11 cellular contexts compared by ENCODE assay signal in the genomic region with DNA sequence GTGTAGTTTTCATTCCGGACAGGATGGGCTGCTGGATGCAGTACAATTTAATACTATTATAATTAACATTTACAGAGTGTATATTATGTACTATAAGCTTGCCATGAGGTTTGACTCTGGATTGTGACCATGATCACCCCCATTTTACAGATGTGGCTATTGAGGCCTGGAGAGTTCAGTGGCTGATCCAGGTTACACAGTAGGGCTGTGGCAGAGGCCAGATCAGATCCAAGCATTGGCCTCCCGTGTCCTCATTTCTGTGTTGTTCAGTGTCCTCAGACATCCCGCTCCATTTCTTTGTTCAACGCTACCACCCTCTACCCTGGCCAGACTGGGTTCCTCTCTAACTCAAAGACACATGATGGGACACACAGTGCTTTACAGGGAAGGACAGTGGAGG.
DNase-seq lines count a peak whose midpoint lies in the region; ATAC-seq and TF ChIP-seq lines count a peak whose summit lies in the region.
"Had no signal": no experiment of that assay in that cellular context is flagged by ENCODE, and none has a peak within 500 bp of the region (broad histone marks: within the 10 kb centered on the region; RNA-seq: fewer than 3 reads in every experiment).

No MANE protein-coding gene starts in this region.

- peaks cover 66% of the 10 kb centered on the region for H3K4me1 Mint-ChIP-seq in CD14-positive monocyte
- peaks cover 40% of the 10 kb centered on the region for H3K4me1 Mint-ChIP-seq in activated B cell treated with CpG ODN at 0.5 μM for 24 hours
- peaks cover 23% of the 10 kb centered on the region for H3K4me1 Mint-ChIP-seq in memory B cell
- peaks cover 82% of the 10 kb centered on the region for H3K4me1 Mint-ChIP-seq in stimulated activated memory B cell treated with anti-CD40 and anti-IgM and Interleukin-4, amounts not matched to agents 10 μg/mL and 1 μg/mL and 100 μg/mL, for 72 hours

- no peak overlapping the region for H3K27ac ChIP-seq in ovary
- H3K27ac ChIP-seq: A549, GM23248 had no signal

- H3K9me3 Mint-ChIP-seq in CD14-positive monocyte (peaks cover 0 to 3% (median under 1%) of the 10 kb centered on the region in 7 donors), activated B cell treated with CpG ODN at 0.5 μM for 24 hours (peaks cover 9% of the 10 kb centered on the region), memory B cell (peaks cover 5% of the 10 kb centered on the region)
- peaks cover 6% of the 10 kb centered on the region for H3K9me3 Mint-ChIP-seq in stimulated activated memory B cell treated with anti-CD40 and anti-IgM and Interleukin-4, amounts not matched to agents 10 μg/mL and 1 μg/mL and 100 μg/mL, for 72 hours

- WGBS in ovary, 3 donors, result 85 to 99% (median 95%) methylated on average over 4 of the region's 4 CpGs

- no peak overlapping the region for H3K4me3 Mint-ChIP-seq in CD14-positive monocyte
- H3K4me3 Mint-ChIP-seq in activated B cell treated with CpG ODN at 0.5 μM for 24 hours, result no peak overlapping the region
- H3K4me3 Mint-ChIP-seq in memory B cell, result no peak overlapping the region
- H3K4me3 Mint-ChIP-seq in stimulated activated memory B cell treated with anti-CD40 and anti-IgM and Interleukin-4, amounts not matched to agents 10 μg/mL and 1 μg/mL and 100 μg/mL, for 72 hours, result no peak overlapping the region

- intact Hi-C loops in CD14-positive monocyte (cut with micrococcal nuclease), result no loop called here
- intact Hi-C loops in activated B cell treated with CpG ODN at 0.5 μM for 24 hours (cut with micrococcal nuclease), result no loop called here
- intact Hi-C loops in ovary (cut with DNase I), result no loop called here

- TF ChIP-seq CTCF in CD14-positive monocyte (IDR thresholded peaks at IDR 0.05), result no peak
- TF ChIP-seq CTCF in activated B cell treated with CpG ODN at 0.5 μM for 24 hours (IDR thresholded peaks at IDR 0.05), result no peak
- no peak for TF ChIP-seq CTCF in GM20000 (IDR thresholded peaks at IDR 0.05; ENCODE audit: extremely low read depth, missing control alignments)
- no peak for TF ChIP-seq CTCF in ovary (IDR thresholded peaks at IDR 0.05)

- H3K4me3 ChIP-seq in ovary, result no peak overlapping the region
- H3K4me3 ChIP-seq: A549, GM23248 had no signal

- H3K4me1 ChIP-seq in ovary (ENCODE audit: insufficient read depth), result no peaks in the 10 kb centered on the region
- H3K4me1 ChIP-seq: A549 had no signal

- CTCF ChIA-PET in activated B cell treated with CpG ODN at 0.5 μM for 24 hours (lab: Charles Lee), result interaction anchor here (1.8 kb wide), 1 partner anchor 254 kb away, joined by 8 read pairs; no protein-coding TSS in a partner anchor

- POLR2A ChIA-PET in activated B cell treated with CpG ODN at 0.5 μM for 24 hours (lab: Charles Lee), result interaction anchor here (0.6 to 1.3 kb wide), 2 partner anchors 24 to 53 kb away, joined by 4 to 5 read pairs; no protein-coding TSS in a partner anchor

- H3K36me3 Mint-ChIP-seq in CD14-positive monocyte, result peaks cover 27 to 42% of the 10 kb centered on the region in 2 donors
- H3K36me3 Mint-ChIP-seq in activated B cell treated with CpG ODN at 0.5 μM for 24 hours (ENCODE audit: low read depth), result peaks cover 38% of the 10 kb centered on the region
- H3K36me3 Mint-ChIP-seq in memory B cell, result peaks cover 21% of the 10 kb centered on the region
- H3K36me3 Mint-ChIP-seq in stimulated activated memory B cell treated with anti-CD40 and anti-IgM and Interleukin-4, amounts not matched to agents 10 μg/mL and 1 μg/mL and 100 μg/mL, for 72 hours, result peaks cover 39% of the 10 kb centered on the region

- no peak for ATAC-seq in activated B cell treated with CpG ODN at 0.5 μM for 24 hours (ENCODE audit: low read depth)
- no peak for ATAC-seq in memory B cell (ENCODE audit: low read depth)
- no peak for ATAC-seq in stimulated activated memory B cell treated with anti-CD40 and anti-IgM and Interleukin-4, amounts not matched to agents 10 μg/mL and 1 μg/mL and 100 μg/mL, for 72 hours
- ATAC-seq: A549, HCT116 had no signal

- H3K27ac Mint-ChIP-seq in CD14-positive monocyte (peak overlapping the region in 6 of 7 donors; percentile 30 to 89 (median 68)), activated B cell treated with CpG ODN at 0.5 μM for 24 hours (peak overlapping the region; percentile 43), memory B cell (peak overlapping the region; percentile 73)
- peak overlapping the region; percentile 69 for H3K27ac Mint-ChIP-seq in stimulated activated memory B cell treated with anti-CD40 and anti-IgM and Interleukin-4, amounts not matched to agents 10 μg/mL and 1 μg/mL and 100 μg/mL, for 72 hours

- H3K27me3 Mint-ChIP-seq in CD14-positive monocyte (ENCODE audit: low read depth in 3 of 3) (peaks cover 0 to 3% (median 0%) of the 10 kb centered on the region in 3 donors), activated B cell treated with CpG ODN at 0.5 μM for 24 hours (no peaks in the 10 kb centered on the region), memory B cell (no peaks in the 10 kb centered on the region)
- H3K27me3 Mint-ChIP-seq in stimulated activated memory B cell treated with anti-CD40 and anti-IgM and Interleukin-4, amounts not matched to agents 10 μg/mL and 1 μg/mL and 100 μg/mL, for 72 hours, result no peaks in the 10 kb centered on the region

- TF ChIP-seq POLR2A in ovary (IDR thresholded peaks at IDR 0.05), result no peak

- H3K9me3 ChIP-seq in ovary, result no peaks in the 10 kb centered on the region
- H3K9me3 ChIP-seq: A549 had no signal

- H3K27me3 ChIP-seq in ovary, result no peaks in the 10 kb centered on the region

- no peak for TF ChIP-seq EP300 in ovary (IDR thresholded peaks at IDR 0.05)

- DNase-seq in CD14-positive monocyte (ENCODE audit: low spot score), result no peak
- no peak for DNase-seq in activated B cell treated with CpG ODN at 0.5 μM for 24 hours
- no peak for DNase-seq in memory B cell (ENCODE audit: low spot score in 2 of 2)
- DNase-seq in GM20000 (ENCODE audit: low spot score), result no peak
- DNase-seq in amygdala (lab: John Stamatoyannopoulos, UW), result no peak
- no peak for DNase-seq in ovary
- DNase-seq: DMS53, GM23248 had no signal

- no peaks in the 10 kb centered on the region for H3K36me3 ChIP-seq in ovary
